24 cellular contexts compared by ENCODE assay signal in genomic region chrX:402857-403256, GRCh38.
"Had no signal": no experiment of that assay in that cellular context is flagged by ENCODE, and none has a peak within 500 bp of the region (broad histone marks: within the 10 kb centered on the region; RNA-seq: fewer than 3 reads in every experiment).

No MANE protein-coding gene starts in this region.

- H3K27ac Mint-ChIP-seq: activated CD4-positive, alpha-beta T cell treated with anti-CD3 and anti-CD28 coated beads, Interleukin-2, amount 10 ng/mL, durations not matched to agents 24 days and 14 days; activated CD8-positive, alpha-beta memory T cell treated with anti-CD3 and anti-CD28 coated beads, Interleukin-2, amount 10 ng/mL, durations not matched to agents 7 days and 5 days; activated CD8-positive, alpha-beta T cell treated with anti-CD3 and anti-CD28 coated beads for 36 hours; activated naive CD8-positive, alpha-beta T cell treated with anti-CD3 and anti-CD28 coated beads, Interleukin-2, amount 50 U/mL, for 24 hours; mesothelial cell of epicardium; nephron had no signal

- H3K4me1 ChIP-seq: body of pancreas, sigmoid colon had no signal

- H3K27me3 Mint-ChIP-seq: activated CD4-positive, alpha-beta T cell treated with anti-CD3 and anti-CD28 coated beads, Interleukin-2, amount 10 ng/mL, durations not matched to agents 24 days and 14 days; activated CD8-positive, alpha-beta memory T cell treated with anti-CD3 and anti-CD28 coated beads, Interleukin-2, amount 10 ng/mL, durations not matched to agents 7 days and 5 days; activated CD8-positive, alpha-beta T cell treated with anti-CD3 and anti-CD28 coated beads for 36 hours; activated naive CD8-positive, alpha-beta T cell treated with anti-CD3 and anti-CD28 coated beads, Interleukin-2, amount 50 U/mL, for 24 hours had no signal

- H3K4me3 Mint-ChIP-seq: activated CD4-positive, alpha-beta T cell treated with anti-CD3 and anti-CD28 coated beads, Interleukin-2, amount 10 ng/mL, durations not matched to agents 24 days and 14 days; activated CD8-positive, alpha-beta memory T cell treated with anti-CD3 and anti-CD28 coated beads, Interleukin-2, amount 10 ng/mL, durations not matched to agents 7 days and 5 days; activated CD8-positive, alpha-beta T cell treated with anti-CD3 and anti-CD28 coated beads for 36 hours; activated naive CD8-positive, alpha-beta T cell treated with anti-CD3 and anti-CD28 coated beads, Interleukin-2, amount 50 U/mL, for 24 hours; mesothelial cell of epicardium; nephron had no signal

- H3K27me3 ChIP-seq: body of pancreas, heart left ventricle, sigmoid colon had no signal

- H3K4me1 Mint-ChIP-seq: activated CD4-positive, alpha-beta T cell treated with anti-CD3 and anti-CD28 coated beads, Interleukin-2, amount 10 ng/mL, durations not matched to agents 24 days and 14 days; activated CD8-positive, alpha-beta memory T cell treated with anti-CD3 and anti-CD28 coated beads, Interleukin-2, amount 10 ng/mL, durations not matched to agents 7 days and 5 days; activated naive CD8-positive, alpha-beta T cell treated with anti-CD3 and anti-CD28 coated beads, Interleukin-2, amount 50 U/mL, for 24 hours; mesothelial cell of epicardium had no signal

- H3K9me3 Mint-ChIP-seq: activated CD4-positive, alpha-beta T cell treated with anti-CD3 and anti-CD28 coated beads, Interleukin-2, amount 10 ng/mL, durations not matched to agents 24 days and 14 days; activated CD8-positive, alpha-beta T cell treated with anti-CD3 and anti-CD28 coated beads for 36 hours; activated naive CD8-positive, alpha-beta T cell treated with anti-CD3 and anti-CD28 coated beads, Interleukin-2, amount 50 U/mL, for 24 hours; mesothelial cell of epicardium; nephron had no signal

- DNase-seq: activated CD4-positive, alpha-beta T cell treated with anti-CD3 and anti-CD28 coated beads, Interleukin-2, amount 10 ng/mL, durations not matched to agents 24 days and 14 days; activated CD8-positive, alpha-beta memory T cell treated with anti-CD3 and anti-CD28 coated beads, Interleukin-2, amount 10 ng/mL, durations not matched to agents 7 days and 5 days; activated CD8-positive, alpha-beta T cell treated with anti-CD3 and anti-CD28 coated beads for 36 hours; activated effector memory CD4-positive, alpha-beta T cell treated with anti-CD3 and anti-CD28 coated beads, Interleukin-2, amount 50 U/mL, for 16 hours; activated naive CD4-positive, alpha-beta T cell treated with anti-CD3 and anti-CD28 coated beads, Interleukin-2, amount 50 U/mL, for 16 hours; activated naive CD8-positive, alpha-beta T cell treated with anti-CD3 and anti-CD28 coated beads, Interleukin-2, amount 50 U/mL, for 24 hours; activated T-cell treated with anti-CD3 and anti-CD28 coated beads for 4 hours; body of pancreas; effector CD4-positive, alpha-beta T cell; heart left ventricle; left ventricle myocardium superior; mammary epithelial cell; occipital lobe; sigmoid colon; stimulated activated CD4-positive, alpha-beta T cell treated with anti-CD3 and anti-CD28 coated beads, Interleukin-2, amount 100 ng/mL, for 48 hours; stimulated activated CD8-positive, alpha-beta memory T cell treated with anti-CD3 and anti-CD28 coated beads, Interleukin-4, amount 100 ng/mL, for 48 hours; stimulated activated naive CD4-positive, alpha-beta T cell had no signal

- H3K36me3 Mint-ChIP-seq: mesothelial cell of epicardium had no signal

- H3K4me3 ChIP-seq: body of pancreas, heart left ventricle, sigmoid colon had no signal

- H3K36me3 ChIP-seq: heart left ventricle, sigmoid colon had no signal

- FAIRE-seq: endometrium, frontal cortex, islet of Langerhans had no signal

- ATAC-seq: activated CD4-positive, CD25-positive, alpha-beta regulatory T cell treated with anti-CD3 and anti-CD28 coated beads, Interleukin-2, amount 50 U/mL, for 24 hours; activated CD8-positive, alpha-beta memory T cell treated with anti-CD3 and anti-CD28 coated beads, Interleukin-2, amount 10 ng/mL, durations not matched to agents 7 days and 5 days; activated CD8-positive, alpha-beta T cell treated with anti-CD3 and anti-CD28 coated beads for 36 hours; activated naive CD8-positive, alpha-beta T cell treated with anti-CD3 and anti-CD28 coated beads, Interleukin-2, amount 50 U/mL, for 24 hours; body of pancreas; esophagus mucosa; left ventricle myocardium superior had no signal

- H3K27ac ChIP-seq: body of pancreas, heart left ventricle, sigmoid colon had no signal

- H3K9me3 ChIP-seq: body of pancreas, heart left ventricle, sigmoid colon had no signal
